ENCODE assay signal across 24 cellular contexts in the genomic region with DNA sequence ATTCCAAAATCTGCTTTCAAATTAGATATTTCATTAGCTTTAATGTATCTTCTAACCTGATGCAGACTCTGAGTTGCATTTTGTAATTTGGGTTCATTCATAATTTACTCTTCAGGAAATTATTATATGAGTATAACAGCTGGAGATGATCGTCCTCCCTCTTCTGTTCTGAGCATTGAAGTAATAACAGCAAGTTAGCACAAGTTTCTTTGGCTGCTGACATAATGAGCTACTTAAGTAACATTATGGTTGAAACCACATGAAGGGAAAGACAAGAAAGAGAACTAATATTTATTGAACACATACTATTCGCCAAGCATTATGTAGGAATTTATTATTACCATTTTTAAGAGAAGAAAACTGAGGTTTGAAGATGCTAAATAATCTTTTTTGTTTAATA.
"Had no signal": no experiment of that assay in that cellular context is flagged by ENCODE, and none has a peak within 500 bp of the region (broad histone marks: within the 10 kb centered on the region; RNA-seq: fewer than 3 reads in every experiment).

No MANE protein-coding gene starts in this region.

- H3K36me3 ChIP-seq: esophagus squamous epithelium, gastrocnemius medialis, heart left ventricle, lower lobe of right lung, ovary, sigmoid colon, tibial artery had no signal

- H3K27ac ChIP-seq: dorsolateral prefrontal cortex, esophagus squamous epithelium, gastrocnemius medialis, heart left ventricle, hepatocyte, lower lobe of right lung, ovary, psoas muscle, sigmoid colon, testis, tibial artery had no signal

- DNase-seq: dorsolateral prefrontal cortex; effector CD4-positive, alpha-beta T cell; esophagus squamous epithelium; gastrocnemius medialis; heart left ventricle; kidney glomerular epithelial cell; left colon; left ventricle myocardium superior; lower lobe of right lung; natural killer cell; occipital lobe; ovary; posterior cingulate gyrus; psoas muscle; right cardiac atrium; sigmoid colon; stimulated activated CD4-positive, alpha-beta T cell treated with anti-CD3 and anti-CD28 coated beads, Interleukin-2, amount 100 ng/mL, for 24 hours; stimulated activated CD4-positive, alpha-beta T cell treated with anti-CD3 and anti-CD28 coated beads, Interleukin-4, amount 100 ng/mL, for 24 hours; stimulated activated naive CD8-positive, alpha-beta T cell treated with anti-CD3 and anti-CD28 coated beads, Interleukin-15, Interleukin-2, amounts not matched to agents 100 U/mL and 50 U/mL, for 24 hours; substantia nigra; testis; tibial artery had no signal

- H3K4me3 ChIP-seq: dorsolateral prefrontal cortex, esophagus squamous epithelium, gastrocnemius medialis, heart left ventricle, hepatocyte, lower lobe of right lung, ovary, psoas muscle, sigmoid colon, testis, tibial artery had no signal

- H3K4me1 ChIP-seq: gastrocnemius medialis, heart left ventricle, lower lobe of right lung, psoas muscle, sigmoid colon, testis, tibial artery had no signal

- ATAC-seq: gastrocnemius medialis; heart left ventricle; left colon; left ventricle myocardium superior; lower lobe of right lung; natural killer cell; psoas muscle; right cardiac atrium; stimulated activated effector memory CD8-positive, alpha-beta T cell treated with anti-CD3 and anti-CD28 coated beads, Interleukin-12 subunit alpha, Interleukin-12 subunit beta, amount 100 ng/mL, for 72 hours; stimulated activated naive CD8-positive, alpha-beta T cell treated with anti-CD3 and anti-CD28 coated beads, Interleukin-15, Interleukin-2, amounts not matched to agents 100 U/mL and 50 U/mL, for 24 hours had no signal

- H3K27me3 ChIP-seq: dorsolateral prefrontal cortex, esophagus squamous epithelium, gastrocnemius medialis, heart left ventricle, hepatocyte, ovary, sigmoid colon, testis, tibial artery had no signal

- H3K9me3 ChIP-seq: esophagus squamous epithelium, gastrocnemius medialis, heart left ventricle, lower lobe of right lung, ovary, psoas muscle, sigmoid colon, testis, tibial artery had no signal
